Comparison of ENCODE assay signal across 1 cellular context in genomic region chr12:60967128-60967527, GRCh38.
TF ChIP-seq lines count a peak whose summit lies in the region.

No MANE protein-coding gene starts in this region.

TF ChIP-seq in GM12878, 131 proteins besides CTCF, POLR2A, EP300 and RAD21 (continued from another document):
- TF ChIP-seq NR2C1 (IDR thresholded peaks at IDR 0.05), result no peak
- TF ChIP-seq ZNF274 (IDR thresholded peaks at IDR 0.05; ENCODE audit: insufficient read depth, insufficient read length), result no peak
- TF ChIP-seq SREBF2 (IDR thresholded peaks at IDR 0.05; ENCODE audit: low read length), result no peak
- TF ChIP-seq RBBP5 (conservative IDR thresholded peaks at IDR 0.05), result no peak
- TF ChIP-seq KDM1A (IDR thresholded peaks at IDR 0.05; ENCODE audit: borderline replicate concordance), result no peak
- TF ChIP-seq SKIL (IDR thresholded peaks at IDR 0.05; ENCODE audit: low read depth, poor library complexity, severe bottlenecking), result no peak
- TF ChIP-seq, protein P1, sequence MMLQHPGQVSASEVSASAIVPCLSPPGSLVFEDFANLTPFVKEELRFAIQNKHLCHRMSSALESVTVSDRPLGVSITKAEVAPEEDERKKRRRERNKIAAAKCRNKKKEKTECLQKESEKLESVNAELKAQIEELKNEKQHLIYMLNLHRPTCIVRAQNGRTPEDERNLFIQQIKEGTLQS (IDR thresholded peaks at IDR 0.05; ENCODE audit: borderline replicate concordance, extremely low read depth, low read depth, low read length), result no peak
- no peak for TF ChIP-seq BCL11A (IDR thresholded peaks at IDR 0.05; ENCODE audit: low read depth, low read length)
- TF ChIP-seq PML (IDR thresholded peaks at IDR 0.05; ENCODE audit: low read length), result no peak
- TF ChIP-seq STAT1 (conservative IDR thresholded peaks at IDR 0.05), result no peak
